1 cellular context compared by ENCODE assay signal in the genomic region with DNA sequence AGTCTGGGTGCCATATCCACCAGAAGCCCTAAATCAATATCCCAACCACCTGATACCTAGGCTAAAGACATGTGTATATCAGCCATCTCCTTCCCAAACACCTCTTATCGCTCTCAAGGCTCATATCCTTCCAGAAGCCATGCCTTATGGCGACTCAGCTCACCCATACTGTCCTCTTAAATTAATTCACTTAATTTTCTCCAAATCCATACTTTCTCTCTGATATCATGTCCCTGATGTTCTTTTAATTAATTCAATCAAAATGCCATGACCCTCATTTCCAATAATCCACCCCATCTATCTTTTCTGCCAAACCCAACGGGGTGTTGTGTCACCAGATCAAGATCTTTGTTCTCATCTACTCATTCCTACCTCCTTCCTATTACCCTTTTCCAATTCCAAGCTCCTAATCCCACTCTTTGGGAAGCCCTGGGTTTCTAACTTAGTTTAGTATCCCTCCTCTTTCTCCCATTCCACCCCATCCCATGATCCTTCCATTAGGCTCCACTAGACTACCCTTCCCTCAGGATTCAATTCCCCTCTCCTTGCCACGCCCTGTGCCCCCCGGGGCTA.
TF ChIP-seq lines count a peak whose summit lies in the region.

No MANE protein-coding gene starts in this region.

TF ChIP-seq in HepG2, 621 proteins besides CTCF, POLR2A, EP300 and RAD21 (continues in another document):
- 0 out of 2 replicates have a peak, but pooled peaks have one; percentile 6 for TF ChIP-seq LCORL (IDR thresholded peaks at IDR 0.05)
- TF ChIP-seq LCORL (CRISPR knock-in tag; IDR thresholded peaks at IDR 0.05) = no peak
- TF ChIP-seq MTA1 (CRISPR knock-in tag; IDR thresholded peaks at IDR 0.05; ENCODE audit: borderline replicate concordance) = no peak
- no peak for TF ChIP-seq ZNF326 (CRISPR knock-in tag; IDR thresholded peaks at IDR 0.05; ENCODE audit: borderline replicate concordance)
- TF ChIP-seq CBX2 (IDR thresholded peaks at IDR 0.05; ENCODE audit: low read depth, low read length) = no peak
- no peak for TF ChIP-seq CBX2 (CRISPR knock-in tag; IDR thresholded peaks at IDR 0.05; ENCODE audit: low read depth)
- TF ChIP-seq SALL2 (CRISPR knock-in tag; IDR thresholded peaks at IDR 0.05) = no peak
- TF ChIP-seq, protein P1, sequence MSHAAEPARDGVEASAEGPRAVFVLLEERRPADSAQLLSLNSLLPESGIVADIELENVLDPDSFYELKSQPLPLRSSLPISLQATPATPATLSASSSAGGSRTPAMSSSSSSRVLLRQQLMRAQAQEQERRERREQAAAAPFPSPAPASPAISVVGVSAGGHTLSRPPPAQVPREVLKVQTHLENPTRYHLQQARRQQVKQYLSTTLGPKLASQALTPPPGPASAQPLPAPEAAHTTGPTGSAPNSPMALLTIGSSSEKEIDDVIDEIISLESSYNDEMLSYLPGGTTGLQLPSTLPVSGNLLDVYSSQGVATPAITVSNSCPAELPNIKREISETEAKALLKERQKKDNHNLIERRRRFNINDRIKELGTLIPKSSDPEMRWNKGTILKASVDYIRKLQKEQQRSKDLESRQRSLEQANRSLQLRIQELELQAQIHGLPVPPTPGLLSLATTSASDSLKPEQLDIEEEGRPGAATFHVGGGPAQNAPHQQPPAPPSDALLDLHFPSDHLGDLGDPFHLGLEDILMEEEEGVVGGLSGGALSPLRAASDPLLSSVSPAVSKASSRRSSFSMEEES (CRISPR knock-in tag; IDR thresholded peaks at IDR 0.05) = 0 out of 2 replicates have a peak, but pooled peaks have one; percentile 3
- no peak for TF ChIP-seq DR1 (CRISPR knock-in tag; IDR thresholded peaks at IDR 0.05)
- TF ChIP-seq ZNF124 (CRISPR knock-in tag; IDR thresholded peaks at IDR 0.05) = no peak
- no peak for TF ChIP-seq ZNF180 (CRISPR knock-in tag; IDR thresholded peaks at IDR 0.05; ENCODE audit: borderline replicate concordance, low read depth)
- no peak for TF ChIP-seq ZNF777 (CRISPR knock-in tag; IDR thresholded peaks at IDR 0.05)
- no peak for TF ChIP-seq DDIT3 (CRISPR knock-in tag; IDR thresholded peaks at IDR 0.05)
- TF ChIP-seq RFXANK (CRISPR knock-in tag; IDR thresholded peaks at IDR 0.05) = no peak
- no peak for TF ChIP-seq ZNF44 (CRISPR knock-in tag; IDR thresholded peaks at IDR 0.05)
- no peak for TF ChIP-seq HMGA1 (CRISPR knock-in tag; conservative IDR thresholded peaks at IDR 0.05)
- no peak for TF ChIP-seq FOXJ3 (CRISPR knock-in tag; IDR thresholded peaks at IDR 0.05; ENCODE audit: borderline replicate concordance)
- TF ChIP-seq ZNF83 (CRISPR knock-in tag; IDR thresholded peaks at IDR 0.05; ENCODE audit: borderline replicate concordance) = no peak
- no peak for TF ChIP-seq CHD2 (IDR thresholded peaks at IDR 0.05; ENCODE audit: low read depth, low read length)
- no peak for TF ChIP-seq CENPX (CRISPR knock-in tag; IDR thresholded peaks at IDR 0.05)
- no peak for TF ChIP-seq NR2F2 (IDR thresholded peaks at IDR 0.05; ENCODE audit: borderline replicate concordance, low read depth)
- no peak for TF ChIP-seq AGO1 (IDR thresholded peaks at IDR 0.05; ENCODE audit: low read depth, low read length, poor library complexity, severe bottlenecking)
- TF ChIP-seq KDM1A (CRISPR knock-in tag; IDR thresholded peaks at IDR 0.05) = no peak
- peak; percentile 5; the same call in 1 of the 2 replicates for TF ChIP-seq KLF12 (CRISPR knock-in tag; IDR thresholded peaks at IDR 0.05; ENCODE audit: borderline replicate concordance)
- TF ChIP-seq, protein P2, sequence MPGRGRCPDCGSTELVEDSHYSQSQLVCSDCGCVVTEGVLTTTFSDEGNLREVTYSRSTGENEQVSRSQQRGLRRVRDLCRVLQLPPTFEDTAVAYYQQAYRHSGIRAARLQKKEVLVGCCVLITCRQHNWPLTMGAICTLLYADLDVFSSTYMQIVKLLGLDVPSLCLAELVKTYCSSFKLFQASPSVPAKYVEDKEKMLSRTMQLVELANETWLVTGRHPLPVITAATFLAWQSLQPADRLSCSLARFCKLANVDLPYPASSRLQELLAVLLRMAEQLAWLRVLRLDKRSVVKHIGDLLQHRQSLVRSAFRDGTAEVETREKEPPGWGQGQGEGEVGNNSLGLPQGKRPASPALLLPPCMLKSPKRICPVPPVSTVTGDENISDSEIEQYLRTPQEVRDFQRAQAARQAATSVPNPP (CRISPR knock-in tag; IDR thresholded peaks at IDR 0.05) = no peak
- TF ChIP-seq, protein P3, sequence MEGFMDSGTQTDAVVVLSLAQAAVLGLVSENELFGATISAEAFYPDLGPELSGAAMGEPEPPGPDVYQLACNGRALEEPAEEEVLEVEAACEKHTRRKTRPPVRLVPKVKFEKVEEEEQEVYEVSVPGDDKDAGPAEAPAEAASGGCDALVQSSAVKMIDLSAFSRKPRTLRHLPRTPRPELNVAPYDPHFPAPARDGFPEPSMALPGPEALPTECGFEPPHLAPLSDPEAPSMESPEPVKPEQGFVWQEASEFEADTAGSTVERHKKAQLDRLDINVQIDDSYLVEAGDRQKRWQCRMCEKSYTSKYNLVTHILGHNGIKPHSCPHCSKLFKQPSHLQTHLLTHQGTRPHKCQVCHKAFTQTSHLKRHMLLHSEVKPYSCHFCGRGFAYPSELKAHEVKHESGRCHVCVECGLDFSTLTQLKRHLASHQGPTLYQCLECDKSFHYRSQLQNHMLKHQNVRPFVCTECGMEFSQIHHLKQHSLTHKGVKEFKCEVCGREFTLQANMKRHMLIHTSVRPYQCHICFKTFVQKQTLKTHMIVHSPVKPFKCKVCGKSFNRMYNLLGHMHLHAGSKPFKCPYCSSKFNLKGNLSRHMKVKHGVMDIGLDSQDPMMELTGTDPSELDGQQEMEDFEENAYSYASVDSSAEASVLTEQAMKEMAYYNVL (CRISPR knock-in tag; IDR thresholded peaks at IDR 0.05; ENCODE audit: borderline replicate concordance) = no peak
- TF ChIP-seq MEIS2 (CRISPR knock-in tag; IDR thresholded peaks at IDR 0.05) = no peak
- TF ChIP-seq ZNF747 (CRISPR knock-in tag; IDR thresholded peaks at IDR 0.05; ENCODE audit: borderline replicate concordance) = 0 out of 2 replicates have a peak, but pooled peaks have one; percentile 17
- TF ChIP-seq ZBTB49 (CRISPR knock-in tag; IDR thresholded peaks at IDR 0.05; ENCODE audit: borderline replicate concordance) = no peak
- no peak for TF ChIP-seq IRF1 (CRISPR knock-in tag; IDR thresholded peaks at IDR 0.05; ENCODE audit: low read depth)
- no peak; the same call in 1 of the 2 replicates for TF ChIP-seq SIN3A (IDR thresholded peaks at IDR 0.05; ENCODE audit: borderline replicate concordance, low read depth, low read length)
- TF ChIP-seq, protein P4, sequence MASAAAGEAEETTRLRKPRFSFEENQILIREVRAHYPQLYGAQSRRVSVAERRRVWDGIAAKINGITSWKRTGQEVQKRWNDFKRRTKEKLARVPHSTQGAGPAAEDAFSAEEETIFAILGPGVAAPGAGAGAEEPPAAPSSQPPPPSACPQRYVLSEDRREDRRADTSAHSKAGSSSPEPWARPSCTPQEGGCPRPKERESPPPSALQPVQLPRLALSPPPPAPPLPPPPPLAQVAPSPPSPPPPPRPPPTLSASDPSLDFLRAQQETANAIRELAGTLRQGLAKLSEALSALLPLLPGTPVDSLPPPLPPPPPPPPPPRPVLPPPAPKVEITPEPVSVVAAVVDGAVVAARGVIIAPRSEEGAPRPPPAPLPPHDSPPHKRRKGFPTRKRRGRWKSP (CRISPR knock-in tag; IDR thresholded peaks at IDR 0.05) = no peak
- TF ChIP-seq SRY (CRISPR knock-in tag; IDR thresholded peaks at IDR 0.05) = no peak
- TF ChIP-seq, protein P5, sequence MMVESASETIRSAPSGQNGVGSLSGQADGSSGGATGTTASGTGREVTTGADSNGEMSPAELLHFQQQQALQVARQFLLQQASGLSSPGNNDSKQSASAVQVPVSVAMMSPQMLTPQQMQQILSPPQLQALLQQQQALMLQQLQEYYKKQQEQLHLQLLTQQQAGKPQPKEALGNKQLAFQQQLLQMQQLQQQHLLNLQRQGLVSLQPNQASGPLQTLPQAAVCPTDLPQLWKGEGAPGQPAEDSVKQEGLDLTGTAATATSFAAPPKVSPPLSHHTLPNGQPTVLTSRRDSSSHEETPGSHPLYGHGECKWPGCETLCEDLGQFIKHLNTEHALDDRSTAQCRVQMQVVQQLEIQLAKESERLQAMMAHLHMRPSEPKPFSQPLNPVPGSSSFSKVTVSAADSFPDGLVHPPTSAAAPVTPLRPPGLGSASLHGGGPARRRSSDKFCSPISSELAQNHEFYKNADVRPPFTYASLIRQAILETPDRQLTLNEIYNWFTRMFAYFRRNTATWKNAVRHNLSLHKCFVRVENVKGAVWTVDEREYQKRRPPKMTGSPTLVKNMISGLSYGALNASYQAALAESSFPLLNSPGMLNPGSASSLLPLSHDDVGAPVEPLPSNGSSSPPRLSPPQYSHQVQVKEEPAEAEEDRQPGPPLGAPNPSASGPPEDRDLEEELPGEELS (CRISPR knock-in tag; IDR thresholded peaks at IDR 0.05) = no peak
- no peak for TF ChIP-seq ZNF296 (CRISPR knock-in tag; conservative IDR thresholded peaks at IDR 0.05)
- no peak for TF ChIP-seq ZMYM3 (CRISPR knock-in tag; IDR thresholded peaks at IDR 0.05)
- TF ChIP-seq EZH2 (conservative IDR thresholded peaks at IDR 0.05; ENCODE audit: low read depth, low read length) = no peak
- no peak for TF ChIP-seq RARG (CRISPR knock-in tag; IDR thresholded peaks at IDR 0.05; ENCODE audit: low read depth)
- TF ChIP-seq ZNF619 (CRISPR knock-in tag; IDR thresholded peaks at IDR 0.05) = no peak
- TF ChIP-seq, protein P6, sequence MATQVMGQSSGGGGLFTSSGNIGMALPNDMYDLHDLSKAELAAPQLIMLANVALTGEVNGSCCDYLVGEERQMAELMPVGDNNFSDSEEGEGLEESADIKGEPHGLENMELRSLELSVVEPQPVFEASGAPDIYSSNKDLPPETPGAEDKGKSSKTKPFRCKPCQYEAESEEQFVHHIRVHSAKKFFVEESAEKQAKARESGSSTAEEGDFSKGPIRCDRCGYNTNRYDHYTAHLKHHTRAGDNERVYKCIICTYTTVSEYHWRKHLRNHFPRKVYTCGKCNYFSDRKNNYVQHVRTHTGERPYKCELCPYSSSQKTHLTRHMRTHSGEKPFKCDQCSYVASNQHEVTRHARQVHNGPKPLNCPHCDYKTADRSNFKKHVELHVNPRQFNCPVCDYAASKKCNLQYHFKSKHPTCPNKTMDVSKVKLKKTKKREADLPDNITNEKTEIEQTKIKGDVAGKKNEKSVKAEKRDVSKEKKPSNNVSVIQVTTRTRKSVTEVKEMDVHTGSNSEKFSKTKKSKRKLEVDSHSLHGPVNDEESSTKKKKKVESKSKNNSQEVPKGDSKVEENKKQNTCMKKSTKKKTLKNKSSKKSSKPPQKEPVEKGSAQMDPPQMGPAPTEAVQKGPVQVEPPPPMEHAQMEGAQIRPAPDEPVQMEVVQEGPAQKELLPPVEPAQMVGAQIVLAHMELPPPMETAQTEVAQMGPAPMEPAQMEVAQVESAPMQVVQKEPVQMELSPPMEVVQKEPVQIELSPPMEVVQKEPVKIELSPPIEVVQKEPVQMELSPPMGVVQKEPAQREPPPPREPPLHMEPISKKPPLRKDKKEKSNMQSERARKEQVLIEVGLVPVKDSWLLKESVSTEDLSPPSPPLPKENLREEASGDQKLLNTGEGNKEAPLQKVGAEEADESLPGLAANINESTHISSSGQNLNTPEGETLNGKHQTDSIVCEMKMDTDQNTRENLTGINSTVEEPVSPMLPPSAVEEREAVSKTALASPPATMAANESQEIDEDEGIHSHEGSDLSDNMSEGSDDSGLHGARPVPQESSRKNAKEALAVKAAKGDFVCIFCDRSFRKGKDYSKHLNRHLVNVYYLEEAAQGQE (IDR thresholded peaks at IDR 0.05; ENCODE audit: borderline replicate concordance in 1 of 2, low read depth in 1 of 2, low read length in 2 of 2) = no peak
- no peak for TF ChIP-seq ZNF768 (CRISPR knock-in tag; IDR thresholded peaks at IDR 0.05)
- no peak for TF ChIP-seq FOXC1 (CRISPR knock-in tag; IDR thresholded peaks at IDR 0.05; ENCODE audit: borderline replicate concordance)
- TF ChIP-seq ZBTB42 (CRISPR knock-in tag; IDR thresholded peaks at IDR 0.05) = no peak
- no peak for TF ChIP-seq FOSL1 (CRISPR knock-in tag; IDR thresholded peaks at IDR 0.05; ENCODE audit: borderline replicate concordance)
- TF ChIP-seq, protein P7, sequence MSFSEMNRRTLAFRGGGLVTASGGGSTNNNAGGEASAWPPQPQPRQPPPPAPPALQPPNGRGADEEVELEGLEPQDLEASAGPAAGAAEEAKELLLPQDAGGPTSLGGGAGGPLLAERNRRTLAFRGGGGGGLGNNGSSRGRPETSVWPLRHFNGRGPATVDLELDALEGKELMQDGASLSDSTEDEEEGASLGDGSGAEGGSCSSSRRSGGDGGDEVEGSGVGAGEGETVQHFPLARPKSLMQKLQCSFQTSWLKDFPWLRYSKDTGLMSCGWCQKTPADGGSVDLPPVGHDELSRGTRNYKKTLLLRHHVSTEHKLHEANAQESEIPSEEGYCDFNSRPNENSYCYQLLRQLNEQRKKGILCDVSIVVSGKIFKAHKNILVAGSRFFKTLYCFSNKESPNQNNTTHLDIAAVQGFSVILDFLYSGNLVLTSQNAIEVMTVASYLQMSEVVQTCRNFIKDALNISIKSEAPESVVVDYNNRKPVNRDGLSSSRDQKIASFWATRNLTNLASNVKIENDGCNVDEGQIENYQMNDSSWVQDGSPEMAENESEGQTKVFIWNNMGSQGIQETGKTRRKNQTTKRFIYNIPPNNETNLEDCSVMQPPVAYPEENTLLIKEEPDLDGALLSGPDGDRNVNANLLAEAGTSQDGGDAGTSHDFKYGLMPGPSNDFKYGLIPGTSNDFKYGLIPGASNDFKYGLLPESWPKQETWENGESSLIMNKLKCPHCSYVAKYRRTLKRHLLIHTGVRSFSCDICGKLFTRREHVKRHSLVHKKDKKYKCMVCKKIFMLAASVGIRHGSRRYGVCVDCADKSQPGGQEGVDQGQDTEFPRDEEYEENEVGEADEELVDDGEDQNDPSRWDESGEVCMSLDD (CRISPR knock-in tag; IDR thresholded peaks at IDR 0.05; ENCODE audit: borderline replicate concordance) = 0 out of 2 replicates have a peak, but pooled peaks have one; percentile 38
